Comparison of ENCODE assay signal across 12 cellular contexts in the genomic region with DNA sequence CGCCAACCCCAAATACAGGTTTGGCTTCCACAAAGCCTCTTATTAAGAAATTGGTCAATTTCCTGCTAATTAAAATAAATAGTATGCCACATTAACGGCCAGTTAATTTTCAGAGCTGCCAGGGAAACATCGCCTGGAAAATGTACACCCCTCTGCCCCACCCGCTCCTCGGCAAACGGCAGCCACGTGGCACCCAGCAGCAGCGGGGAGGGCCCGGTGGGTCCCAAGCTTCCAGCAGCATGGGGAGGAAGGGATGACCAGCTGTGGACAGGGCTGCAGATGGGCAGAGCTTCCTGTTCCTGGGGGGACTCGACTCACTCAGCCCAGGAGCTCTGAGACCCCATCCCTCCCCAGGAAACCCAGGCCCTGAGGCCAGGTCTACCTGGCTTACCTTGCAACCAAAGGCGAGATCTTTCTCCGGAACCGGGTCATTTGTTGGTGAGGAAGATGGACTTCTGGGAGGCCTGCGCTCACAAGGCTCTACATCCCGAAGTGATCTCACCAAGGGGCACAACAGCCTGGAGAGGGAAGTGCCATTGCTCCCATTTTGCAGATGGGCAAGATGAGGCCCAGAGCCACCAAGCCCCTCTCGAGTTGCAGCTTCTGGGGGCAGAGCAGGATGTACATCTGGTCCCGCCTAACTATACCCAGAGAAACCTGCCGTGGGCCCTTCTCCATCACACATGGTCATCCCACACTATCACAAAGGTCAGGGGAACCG.
"Had no signal": no experiment of that assay in that cellular context is flagged by ENCODE, and none has a peak within 500 bp of the region (broad histone marks: within the 10 kb centered on the region; RNA-seq: fewer than 3 reads in every experiment).

No MANE protein-coding gene starts in this region.

- DNase-seq: activated CD4-positive, alpha-beta T cell treated with anti-CD3 and anti-CD28 coated beads, Interleukin-2, amount 10 ng/mL, durations not matched to agents 24 days and 14 days; activated CD8-positive, alpha-beta memory T cell treated with anti-CD3 and anti-CD28 coated beads, Interleukin-2, amount 50 U/mL, for 4 hours; activated naive CD4-positive, alpha-beta T cell treated with anti-CD3 and anti-CD28 coated beads for 36 hours; activated T-cell treated with anti-CD3 and anti-CD28 coated beads, Interleukin-2, amount 50 U/mL, for 4 hours; cerebellar nuclear complex; cortex of kidney; erythroblast; naive thymus-derived CD4-positive, alpha-beta T cell; small intestine; stimulated activated naive CD4-positive, alpha-beta T cell had no signal

- H3K36me3 Mint-ChIP-seq: naive thymus-derived CD4-positive, alpha-beta T cell had no signal

- H3K4me3 Mint-ChIP-seq: activated CD4-positive, alpha-beta T cell treated with anti-CD3 and anti-CD28 coated beads, Interleukin-2, amount 10 ng/mL, durations not matched to agents 24 days and 14 days; activated naive CD4-positive, alpha-beta T cell treated with anti-CD3 and anti-CD28 coated beads for 36 hours; activated T-cell treated with anti-CD3 and anti-CD28 coated beads, Interleukin-2, amount 50 U/mL, for 4 hours; naive thymus-derived CD4-positive, alpha-beta T cell had no signal

- H3K4me1 Mint-ChIP-seq: activated CD4-positive, alpha-beta T cell treated with anti-CD3 and anti-CD28 coated beads, Interleukin-2, amount 10 ng/mL, durations not matched to agents 24 days and 14 days; naive thymus-derived CD4-positive, alpha-beta T cell had no signal

- H3K27me3 Mint-ChIP-seq: activated CD4-positive, alpha-beta T cell treated with anti-CD3 and anti-CD28 coated beads, Interleukin-2, amount 10 ng/mL, durations not matched to agents 24 days and 14 days had no signal

- H3K9me3 Mint-ChIP-seq: activated CD4-positive, alpha-beta T cell treated with anti-CD3 and anti-CD28 coated beads, Interleukin-2, amount 10 ng/mL, durations not matched to agents 24 days and 14 days; activated naive CD4-positive, alpha-beta T cell treated with anti-CD3 and anti-CD28 coated beads for 36 hours; activated T-cell treated with anti-CD3 and anti-CD28 coated beads, Interleukin-2, amount 50 U/mL, for 4 hours; naive thymus-derived CD4-positive, alpha-beta T cell had no signal

- ATAC-seq: activated T-cell treated with anti-CD3 and anti-CD28 coated beads, Interleukin-2, amount 50 U/mL, for 4 hours; left lung; naive thymus-derived CD4-positive, alpha-beta T cell; right cardiac atrium had no signal

- H3K27ac Mint-ChIP-seq: activated CD4-positive, alpha-beta T cell treated with anti-CD3 and anti-CD28 coated beads, Interleukin-2, amount 10 ng/mL, durations not matched to agents 24 days and 14 days; activated naive CD4-positive, alpha-beta T cell treated with anti-CD3 and anti-CD28 coated beads for 36 hours; naive thymus-derived CD4-positive, alpha-beta T cell had no signal
